ENCODE assay signal across 8 cellular contexts in genomic region chr3:179149239-179149887, GRCh38. TPM values are rescaled to one million over a fixed set of nuclear protein-coding genes. Genes with fewer than 3 reads are reported as not detected.
A peak's percentile ranks its signal among the peaks of the same experiment; 100 is the strongest.
DNase-seq lines count a peak whose midpoint lies in the region; ATAC-seq and TF ChIP-seq lines count a peak whose summit lies in the region.

No MANE protein-coding gene starts in this region.

- H3K4me1 Mint-ChIP-seq in WTC11: peaks cover 29% of the 10 kb centered on the region
- H3K4me1 Mint-ChIP-seq in mesothelial cell of epicardium: peaks cover 28% of the 10 kb centered on the region

- peaks cover 4% of the 10 kb centered on the region for H3K9me3 Mint-ChIP-seq in WTC11
- H3K9me3 Mint-ChIP-seq in mesothelial cell of epicardium: no peaks in the 10 kb centered on the region

- ATAC-seq in GM21825 (IDR thresholded peaks at IDR 0.05; ENCODE audit: unreplicated experiment) (peak; percentile 32), WTC11 (no peak; the same call in 1 of the 2 replicates), GM19328 (IDR thresholded peaks at IDR 0.05; ENCODE audit: unreplicated experiment) (no peak)
- ATAC-seq in stimulated activated naive CD8-positive, alpha-beta T cell treated with anti-CD3 and anti-CD28 coated beads, Interleukin-15, Interleukin-2, amounts not matched to agents 100 U/mL and 50 U/mL, for 24 hours: peak; percentile 43

- DNase-seq in EH (ENCODE audit: low read depth) (peak; percentile 43), NAMALWA (ENCODE audit: low spot score) (peak; percentile 79), WTC11 (ENCODE audit: low spot score) (no peak), mesothelial cell of epicardium (ENCODE audit: low spot score in 2 of 2, unreplicated experiment in 2 of 2) (no peak)
- DNase-seq in effector CD8-positive, alpha-beta T cell (lab: John Stamatoyannopoulos, UW): peak; percentile 25
- DNase-seq in stimulated activated naive CD8-positive, alpha-beta T cell treated with anti-CD3 and anti-CD28 coated beads, Interleukin-15, Interleukin-2, amounts not matched to agents 100 U/mL and 50 U/mL, for 24 hours: peak; percentile 47

- POLR2A ChIA-PET in WTC11 (lab: Charles Lee): no interaction called here

- H3K4me3 Mint-ChIP-seq in WTC11 (peak overlapping the region; percentile 88), mesothelial cell of epicardium (peak overlapping the region; percentile 93)

- H3K27me3 Mint-ChIP-seq in WTC11 (ENCODE audit: low read depth) (no peaks in the 10 kb centered on the region), mesothelial cell of epicardium (ENCODE audit: low read depth) (no peaks in the 10 kb centered on the region)

- CTCF ChIA-PET in WTC11 (lab: Charles Lee): interaction anchor here (0.7 to 1.0 kb wide), 2 partner anchors 172 to 501 kb away, joined by 3 read pairs; no protein-coding TSS in a partner anchor

- H3K36me3 Mint-ChIP-seq in WTC11 (no peaks in the 10 kb centered on the region; the same call in 1 of the 2 replicates), mesothelial cell of epicardium (no peaks in the 10 kb centered on the region)

- H3K27ac Mint-ChIP-seq in WTC11 (peak overlapping the region; percentile 84), mesothelial cell of epicardium (peak overlapping the region; percentile 97)

- TF ChIP-seq CTCF in WTC11 (IDR thresholded peaks at IDR 0.05) (no peak), mesothelial cell of epicardium (IDR thresholded peaks at IDR 0.05; ENCODE audit: unreplicated experiment) (no peak)

TF ChIP-seq in WTC11, 78 proteins besides CTCF, POLR2A, EP300 and RAD21:
- no peak for TF ChIP-seq E2F5 (CRISPR knock-in tag; IDR thresholded peaks at IDR 0.05)
- no peak for TF ChIP-seq HMGA2 (CRISPR knock-in tag; IDR thresholded peaks at IDR 0.05)
- no peak for TF ChIP-seq JAZF1 (CRISPR knock-in tag; IDR thresholded peaks at IDR 0.05)
- no peak for TF ChIP-seq MXD4 (CRISPR knock-in tag; IDR thresholded peaks at IDR 0.05; ENCODE audit: borderline replicate concordance)
- TF ChIP-seq ERG (CRISPR knock-in tag; IDR thresholded peaks at IDR 0.05): no peak
- no peak for TF ChIP-seq NFE2L1 (CRISPR knock-in tag; IDR thresholded peaks at IDR 0.05)
- no peak for TF ChIP-seq FOXJ3 (CRISPR knock-in tag; IDR thresholded peaks at IDR 0.05; ENCODE audit: borderline replicate concordance)
- TF ChIP-seq E2F1 (CRISPR knock-in tag; IDR thresholded peaks at IDR 0.05): no peak
- TF ChIP-seq NR3C1 (CRISPR knock-in tag; conservative IDR thresholded peaks at IDR 0.05; ENCODE audit: low read depth): no peak
- no peak for TF ChIP-seq ATF3 (CRISPR knock-in tag; conservative IDR thresholded peaks at IDR 0.05)
- TF ChIP-seq ARID4B (CRISPR knock-in tag; IDR thresholded peaks at IDR 0.05; ENCODE audit: borderline replicate concordance): no peak
TF ChIP-seq in WTC11: peak in this region for 0.

RNA-seq across cellular contexts. Expression of gene PIK3CA, which starts 1.2 kb away (rescaled TPM):
- total RNA-seq in WTC11 (2021) (9.4 to 10.5 TPM (median 10.1 TPM) in 3 replicates), mesothelial cell of epicardium (20.4 to 23.0 TPM (median 22.4 TPM) in 3 replicates)

Comparison
In these comparisons a context has a peak if more than half of its experiments do, and no peak if none do; other contexts are left out.
1. DNase-seq: peak in EH (single experiment), NAMALWA (single experiment), effector CD8-positive, alpha-beta T cell (single experiment) and stimulated activated naive CD8-positive, alpha-beta T cell treated with anti-CD3 and anti-CD28 coated beads, Interleukin-15, Interleukin-2, amounts not matched to agents 100 U/mL and 50 U/mL, for 24 hours (single experiment); none in WTC11 (single experiment) and mesothelial cell of epicardium (0 of 2).
2. ATAC-seq: peak in GM21825 (single experiment) and stimulated activated naive CD8-positive, alpha-beta T cell treated with anti-CD3 and anti-CD28 coated beads, Interleukin-15, Interleukin-2, amounts not matched to agents 100 U/mL and 50 U/mL, for 24 hours (single experiment); none in WTC11 (single experiment) and GM19328 (single experiment).